ENCODE assay signal across 19 cellular contexts in the genomic region with DNA sequence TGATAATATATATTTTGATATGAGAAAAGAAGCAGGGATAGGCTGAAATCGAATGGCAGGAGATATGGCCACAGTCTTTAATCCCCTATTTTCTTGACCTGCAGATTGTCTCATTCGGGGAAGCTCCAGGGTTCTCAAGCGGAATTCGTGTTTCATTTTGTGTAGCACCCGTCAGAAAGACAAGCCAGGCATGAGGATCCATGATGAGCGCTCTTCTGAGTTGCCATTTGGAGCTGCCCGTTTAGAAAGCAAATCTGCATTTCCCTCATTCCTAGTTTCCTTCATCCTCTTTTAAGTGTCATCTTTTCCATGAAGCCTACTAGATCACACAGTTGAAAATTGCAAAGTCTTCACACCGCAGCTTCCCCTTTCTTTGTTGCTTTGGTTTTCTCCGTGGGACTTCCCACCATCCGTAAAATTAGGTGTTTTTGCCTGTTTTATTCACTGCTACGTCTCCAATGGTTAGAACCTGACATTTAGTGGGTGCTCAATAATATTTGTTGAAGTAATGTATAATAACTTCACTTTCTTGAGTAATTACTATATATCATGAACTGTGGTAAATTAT. TPM values are rescaled to one million over a fixed set of nuclear protein-coding genes. Genes with fewer than 3 reads are reported as not detected.
DNase-seq lines count a peak whose midpoint lies in the region; ATAC-seq, FAIRE-seq and TF ChIP-seq lines count a peak whose summit lies in the region.
"Had no signal": no experiment of that assay in that cellular context is flagged by ENCODE, and none has a peak within 500 bp of the region (broad histone marks: within the 10 kb centered on the region; RNA-seq: fewer than 3 reads in every experiment).

No MANE protein-coding gene starts in this region.

- H4K20me1 ChIP-seq in HepG2 (ENCODE audit: insufficient read depth, low read length): peaks cover 45% of the 10 kb centered on the region; the same call in 1 of the 2 replicates
- H4K20me1 ChIP-seq in GM12878 (ENCODE audit: control insufficient read depth, insufficient read depth): no peaks in the 10 kb centered on the region

- no peak for TF ChIP-seq RAD21 in HepG2 (CRISPR knock-in tag; IDR thresholded peaks at IDR 0.05)
- TF ChIP-seq RAD21 in GM12878 (IDR thresholded peaks at IDR 0.05; ENCODE audit: insufficient read depth, low read depth, low read length): no peak

- H3K36me3 ChIP-seq in HepG2 (replicated peaks in 1 of 2; ENCODE audit: control insufficient read depth in 1 of 2, insufficient read depth in 2 of 2, low read length in 2 of 2): peaks cover 13 to 69% of the 10 kb centered on the region in 2 experiments
- peaks cover 0 to 16% (median 10%) of the 10 kb centered on the region in 4 donors for H3K36me3 ChIP-seq in right lobe of liver
- no peaks in the 10 kb centered on the region for H3K36me3 ChIP-seq in GM12878 (ENCODE audit: control insufficient read depth in 2 of 2, insufficient read depth in 2 of 2, low read length in 1 of 2)
- H3K36me3 ChIP-seq: MG63 had no signal

- in situ Hi-C loops in HepG2 (cut with HindIII; ENCODE audit: extremely low pct_ligation_motif_present, low pct_unique_long_range_greater_than_20kb) (no loop called here), GM12878 (cut with MboI) (no loop called here)

- H2AFZ ChIP-seq in HepG2 (ENCODE audit: low read length) (no peak overlapping the region), GM12878 (ENCODE audit: control insufficient read depth, low read depth, low read length) (no peak overlapping the region)
- H2AFZ ChIP-seq: PC-9 had no signal

- BruUV-seq in HepG2 (replicated peaks; lab: Mats Ljungman, UMichigan): TSS peak; percentile 2
- no TSS peak for BruUV-seq in GM12878 (replicated peaks; lab: Mats Ljungman, UMichigan)

- H3K27ac ChIP-seq in HepG2 (ENCODE audit: extremely low read length, insufficient read depth, low read length) (no peak overlapping the region), right lobe of liver (no peak overlapping the region), GM12878 (ENCODE audit: control insufficient read depth, insufficient read depth) (no peak overlapping the region)
- H3K27ac ChIP-seq: KMS-11, PC-9 had no signal

- H3K9me3 ChIP-seq in HepG2 (ENCODE audit: low read length) (no peaks in the 10 kb centered on the region), right lobe of liver (no peaks in the 10 kb centered on the region), GM12878 (replicated peaks; ENCODE audit: control insufficient read depth, insufficient read depth, low read length) (no peaks in the 10 kb centered on the region)
- H3K9me3 ChIP-seq: MG63 had no signal

- no peak for TF ChIP-seq EP300 in HepG2 (IDR thresholded peaks at IDR 0.05; ENCODE audit: low read depth in 2 of 2, low read length in 2 of 2)
- TF ChIP-seq EP300 in HepG2 (CRISPR knock-in tag; IDR thresholded peaks at IDR 0.05; ENCODE audit: borderline replicate concordance): no peak
- no peak for TF ChIP-seq EP300 in GM12878 (IDR thresholded peaks at IDR 0.05; ENCODE audit: borderline replicate concordance in 1 of 2, control insufficient read depth in 1 of 2, low read depth in 2 of 2, low read length in 2 of 2)

- no peak overlapping the region for H3K9ac ChIP-seq in HepG2 (ENCODE audit: insufficient read depth, low read depth, low read length)
- H3K9ac ChIP-seq in GM12878 (ENCODE audit: control insufficient read depth, insufficient read depth, low read length): no peak overlapping the region
- H3K9ac ChIP-seq: KMS-11 had no signal

- RAD21 ChIA-PET in GM12878 (lab: Charles Lee; ENCODE audit: unreplicated experiment): no interaction called here

- H3K27me3 ChIP-seq in HepG2 (ENCODE audit: control insufficient read depth in 1 of 2, insufficient read depth in 2 of 2, low read length in 2 of 2) (no peaks in the 10 kb centered on the region), right lobe of liver (no peaks in the 10 kb centered on the region), GM12878 (replicated peaks in 1 of 2; ENCODE audit: control insufficient read depth in 2 of 2, insufficient read depth in 2 of 2, low read length in 1 of 2) (no peaks in the 10 kb centered on the region)
- H3K27me3 ChIP-seq: MG63 had no signal

- 96% methylated on average over 11 of the region's 11 CpGs for WGBS in HepG2 (ENCODE audit: low lambda C conversion rate)
- WGBS in right lobe of liver (ENCODE audit: insufficient coverage, low coverage, low lambda C conversion rate, missing lambda C conversion rate): 88% methylated on average over 10 of the region's 11 CpGs
- WGBS in GM12878 (ENCODE audit: insufficient coverage, insufficient replicate concordance, low lambda C conversion rate, missing lambda C conversion rate): 34% methylated on average over 11 of the region's 11 CpGs

- CTCF ChIA-PET in HepG2 (lab: Yijun Ruan, JAX; ENCODE audit: low intra/inter-chr PET ratio, low total read pairs): no interaction called here
- CTCF ChIA-PET in GM12878 (lab: Yijun Ruan, JAX): no interaction called here

- SMC1A ChIA-PET in GM12878 (lab: Charles Lee; ENCODE audit: uncharacterized antibody, unreplicated experiment): interaction anchor here (0.8 to 1.4 kb wide), 2 partner anchors 15 to 28 kb away, joined by 3 to 5 read pairs; no protein-coding TSS in a partner anchor

- TF ChIP-seq POLR2A in HepG2 (IDR thresholded peaks at IDR 0.05; ENCODE audit: insufficient read depth in 1 of 2, low read depth in 2 of 2, low read length in 2 of 2) (peak in 1 of 2 experiments; percentile 37; a peak in 1 of 4 replicates), right lobe of liver (IDR thresholded peaks at IDR 0.05) (no peak), GM12878 (IDR thresholded peaks at IDR 0.05; ENCODE audit: low read depth, low read length) (no peak)

- H3K79me2 ChIP-seq in HepG2 (ENCODE audit: insufficient read depth, low read length) (peaks cover 83% of the 10 kb centered on the region), GM12878 (ENCODE audit: control insufficient read depth, insufficient read depth, low read length) (no peaks in the 10 kb centered on the region)

- no peak for ATAC-seq in HepG2
- ATAC-seq in right lobe of liver: no peak
- peak; percentile 56 for ATAC-seq in GM12878
- ATAC-seq in HG03280 (IDR thresholded peaks at IDR 0.05; ENCODE audit: unreplicated experiment): no peak
- no peak for ATAC-seq in HG03108 (IDR thresholded peaks at IDR 0.05; ENCODE audit: unreplicated experiment)
- ATAC-seq: HCT116 had no signal

- H3K4me1 ChIP-seq in HepG2 (ENCODE audit: insufficient read depth, low read length) (peaks cover 54% of the 10 kb centered on the region), right lobe of liver (peaks cover 0 to 2% (median 0%) of the 10 kb centered on the region in 4 donors), GM12878 (ENCODE audit: control insufficient read depth, insufficient read depth, low read length) (no peaks in the 10 kb centered on the region)

- H3K4me3 ChIP-seq in HepG2 (replicated peaks in 1 of 3; ENCODE audit: insufficient read depth in 1 of 3, low read depth in 2 of 3, low read length in 3 of 3) (no peak overlapping the region), right lobe of liver (no peak overlapping the region), GM12878 (no peak overlapping the region)
- H3K4me3 ChIP-seq: MG63, PC-9 had no signal

- DNase-seq in HepG2 (ENCODE audit: low spot score) (no peak), right lobe of liver (no peak), NOMO-1 treated with dmso at 0.1 percent for 144 hours (lab: John Stamatoyannopoulos, UW; ENCODE audit: unreplicated experiment) (peak; percentile 34), GM12878 (ENCODE audit: low read depth, low spot score) (no peak), COLO829 (ENCODE audit: low spot score) (no peak)
- DNase-seq in activated CD4-positive, alpha-beta T cell treated with anti-CD3 and anti-CD28 coated beads for 4 hours: no peak
- DNase-seq: 8988T, C1 segment of cervical spinal cord, MG63, NCI-H1417 treated with DMSO at 0.1 percent for 48 hours, NCI-H2029, NCI-H510A treated with DMSO at 0.1 percent for 48 hours, PC-9, T-helper 1 cell had no signal

- intact Hi-C loops in HepG2 (cut with micrococcal nuclease; ENCODE audit: unreplicated experiment) (no loop called here), right lobe of liver (cut with DNase I) (no loop called here), GM12878 (cut with micrococcal nuclease; ENCODE audit: unreplicated experiment) (no loop called here)

- FAIRE-seq in HepG2 (lab: Jason Lieb, UNC) (no peak), GM12878 (lab: Jason Lieb, UNC) (no peak)
- FAIRE-seq: GM12891 had no signal

- no peak overlapping the region for H3K4me2 ChIP-seq in HepG2 (ENCODE audit: low read depth, low read length)
- H3K4me2 ChIP-seq in GM12878 (ENCODE audit: control insufficient read depth, insufficient read depth): no peak overlapping the region
- H3K4me2 ChIP-seq: KMS-11, PC-9 had no signal

- POLR2A ChIA-PET in HepG2 (lab: Yijun Ruan, JAX): interaction anchor here (2.5 kb wide), 1 partner anchor 17 kb away, joined by 14 read pairs; the partner anchor contains the start of gene HNMT
- POLR2A ChIA-PET in GM12878 (lab: Charles Lee): no interaction called here

- no peak for TF ChIP-seq CTCF in HepG2 (CRISPR knock-in tag; IDR thresholded peaks at IDR 0.05)
- no peak for TF ChIP-seq CTCF in right lobe of liver (IDR thresholded peaks at IDR 0.05)
- TF ChIP-seq CTCF in GM12878 (IDR thresholded peaks at IDR 0.05 in 2 of 3, conservative IDR thresholded peaks at IDR 0.05 in 1 of 3; ENCODE audit: control insufficient read depth in 2 of 3, extremely low read depth in 1 of 3, insufficient read depth in 1 of 3, low read depth in 3 of 3, low read length in 3 of 3): no peak

RNA-seq across cellular contexts. Expression of gene HNMT, which starts 16.9 kb away (rescaled TPM):
- total RNA-seq in HepG2 (2016; rRNA removed; fragmentation: Illumina TruSeq; extraction: Trizol): 309 and 372 TPM in 2 replicates
- 103 and 116 TPM in 2 replicates for total RNA-seq in HepG2 (2016; cell fraction: cytosol; rRNA removed; fragmentation: Illumina TruSeq; extraction: Trizol; ENCODE audit: low read depth)
- 312 and 373 TPM in 2 replicates for total RNA-seq in HepG2 (2016; cell fraction: insoluble cytoplasmic fraction; rRNA removed; fragmentation: Illumina TruSeq; extraction: Trizol)
- total RNA-seq in HepG2 (2016; cell fraction: membrane; rRNA removed; fragmentation: Illumina TruSeq; extraction: Trizol): 157 and 177 TPM in 2 replicates
- total RNA-seq in HepG2 (2016; cell fraction: nucleus; rRNA removed; fragmentation: Illumina TruSeq; extraction: Trizol): 234 and 240 TPM in 2 replicates
- 259 and 279 TPM in 2 replicates for polyA plus RNA-seq in HepG2 (2011; rRNA removed)
- polyA plus RNA-seq in HepG2 (2011; cell fraction: cytosol; rRNA removed): 170 and 271 TPM in 2 replicates
- 129 and 171 TPM in 2 replicates for polyA plus RNA-seq in HepG2 (2011; cell fraction: nucleus; rRNA removed)
- polyA plus RNA-seq in HepG2 (2012): 561 and 648 TPM in 2 replicates
- 80.3 and 85.6 TPM in 2 replicates for polyA plus RNA-seq in HepG2 (2016; cell fraction: cytosol; fragmentation: Illumina TruSeq; extraction: Trizol; ENCODE audit: low read depth)
- polyA plus RNA-seq in HepG2 (2016; cell fraction: insoluble cytoplasmic fraction; fragmentation: Illumina TruSeq; extraction: Trizol; ENCODE audit: low read depth): 297 and 326 TPM in 2 replicates
- polyA plus RNA-seq in HepG2 (2016; cell fraction: membrane; fragmentation: Illumina TruSeq; extraction: Trizol; ENCODE audit: low read depth): 111 and 113 TPM in 2 replicates
- 221 and 224 TPM in 2 replicates for polyA plus RNA-seq in HepG2 (2016; cell fraction: nucleus; fragmentation: Illumina TruSeq; extraction: Trizol; ENCODE audit: insufficient read depth, low read depth)
- 14.7 and 77.3 TPM in 2 replicates for polyA minus RNA-seq in HepG2 (2011; rRNA and poly(A)+ RNA removed; ENCODE audit: low replicate concordance)
- 111 and 128 TPM in 2 replicates for polyA minus RNA-seq in HepG2 (2011; cell fraction: cytosol; rRNA and poly(A)+ RNA removed)
- 529 and 697 TPM in 2 replicates for polyA minus RNA-seq in HepG2 (2011; cell fraction: nucleus; rRNA and poly(A)+ RNA removed)
- total RNA-seq in right lobe of liver: 100 to 1,000 TPM in 1 of 6 experiments, 10 to 100 TPM in 5; 47.2 to 101 (median 59.8) TPM
- not detected in 2 replicates for total RNA-seq in GM12878 (2013; cell fraction: nucleolus; rRNA removed)
- not detected in 2 replicates for total RNA-seq in GM12878 (2014; rRNA removed)
- total RNA-seq in GM12878 (2014; rRNA removed; fragmentation: Illumina TruSeq; extraction: Trizol): not detected in 2 replicates
- 0.43 TPM in 1 of 2 replicates, not detected in the other for total RNA-seq in GM12878 (2021)
- not detected for polyA plus RNA-seq in GM12878 (2011; ENCODE audit: low read depth)
- polyA plus RNA-seq in GM12878 (2011; rRNA removed): not detected in 2 replicates
- polyA plus RNA-seq in GM12878 (2011; cell fraction: cytosol; rRNA removed): not detected in 2 replicates
- polyA plus RNA-seq in GM12878 (2011; cell fraction: nucleus; rRNA removed): not detected in 2 replicates
- polyA plus RNA-seq in GM12878 (2012): not detected in 2 replicates
- polyA plus RNA-seq in GM12878 (2014; fragmentation: Illumina TruSeq; extraction: Trizol): not detected in 2 replicates
- polyA plus RNA-seq in GM12878 (2014; fragmentation: Nextera tagmentation; extraction: Ambion mirVana): not detected
- not detected in 2 replicates for polyA plus RNA-seq in GM12878 (2014; rRNA removed)
- polyA plus RNA-seq in GM12878 (2016; fragmentation: Nextera tagmentation; extraction: Ambion mirVana): not detected
- polyA minus RNA-seq in GM12878 (2011; rRNA and poly(A)+ RNA removed): not detected in 2 replicates
- polyA minus RNA-seq in GM12878 (2011; cell fraction: cytosol; rRNA and poly(A)+ RNA removed): not detected in 2 replicates
- not detected in 2 replicates for polyA minus RNA-seq in GM12878 (2011; cell fraction: nucleus; rRNA and poly(A)+ RNA removed)

Comparison
In these comparisons a context has a peak if more than half of its experiments do, and no peak if none do; other contexts are left out.
1. RNA of gene HNMT, which starts 16.9 kb away (total RNA-seq): 103 to 373 TPM in HepG2 and 47.2 to 101 TPM in right lobe of liver; 0.43 TPM in GM12878; every median in the first group is over 10 times any median in the second.
2. Of the 75 proteins assayed by ChIP-seq in both HepG2 and GM12878: peak only in HepG2: none; only in GM12878: IKZF1; in both: none; in neither: 73; mixed calls (peak in some experiments, not most) for 1.